In the genomic region with DNA sequence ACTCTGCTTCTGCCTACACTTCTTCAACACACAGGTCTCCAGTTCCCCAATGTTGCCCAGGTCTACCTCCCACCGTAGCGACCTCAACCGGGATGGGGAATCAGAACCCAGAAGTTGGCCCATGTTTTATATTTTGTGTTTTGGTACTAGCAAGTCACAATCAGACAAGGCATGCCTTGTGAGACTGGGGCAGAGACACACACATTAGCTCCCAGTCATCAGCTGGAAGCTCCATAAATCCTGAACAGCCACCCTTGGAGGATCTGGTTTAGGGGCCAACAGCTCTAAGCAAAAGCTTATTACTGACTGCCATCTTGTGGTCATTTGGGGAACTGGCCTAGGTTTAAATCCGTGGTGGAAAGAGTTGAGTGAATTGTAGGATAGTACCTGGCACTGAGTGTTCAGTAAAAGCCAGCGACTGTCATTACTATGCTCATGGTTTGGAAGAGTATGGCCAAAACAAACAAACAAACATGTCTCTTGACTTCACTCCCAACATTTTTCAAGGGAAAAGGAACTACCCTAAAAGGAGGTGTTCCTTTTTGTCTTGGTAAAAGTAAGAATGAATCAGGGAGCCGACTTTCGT, we compare ENCODE assay signal across 8 cellular contexts. TPM values are rescaled to one million over a fixed set of nuclear protein-coding genes. Genes with fewer than 3 reads are reported as not detected.
A peak's percentile ranks its signal among the peaks of the same experiment; 100 is the strongest.
DNase-seq lines count a peak whose midpoint lies in the region; ATAC-seq and TF ChIP-seq lines count a peak whose summit lies in the region.

No MANE protein-coding gene starts in this region.

- H3K9me3 Mint-ChIP-seq in activated naive CD8-positive, alpha-beta T cell (ENCODE audit: low read depth), result no peaks in the 10 kb centered on the region
- H3K9me3 Mint-ChIP-seq in glutamatergic neuron (ENCODE audit: unreplicated experiment), result peaks cover 2% of the 10 kb centered on the region

- H3K27me3 Mint-ChIP-seq in activated naive CD8-positive, alpha-beta T cell, result no peaks in the 10 kb centered on the region
- H3K27me3 Mint-ChIP-seq in glutamatergic neuron (ENCODE audit: unreplicated experiment), result peaks cover 4% of the 10 kb centered on the region

- no peak overlapping the region for H3K4me2 ChIP-seq in SU-DHL-6 (ENCODE audit: low read depth, low read length, poor library complexity, severe bottlenecking)

- H4K20me1 ChIP-seq in SU-DHL-6 (ENCODE audit: low read depth, low read length), result no peaks in the 10 kb centered on the region

- H3K4me3 ChIP-seq in SU-DHL-6 (ENCODE audit: insufficient read depth, low read length, poor library complexity, severe bottlenecking) (no peak overlapping the region), psoas muscle (no peak overlapping the region)

- no peaks in the 10 kb centered on the region for H3K27me3 ChIP-seq in SU-DHL-6 (ENCODE audit: low read length)
- no peaks in the 10 kb centered on the region for H3K27me3 ChIP-seq in psoas muscle (ENCODE audit: insufficient read depth in 3 of 3, low read length in 2 of 3)

- no peaks in the 10 kb centered on the region for H3F3A ChIP-seq in SU-DHL-6 (ENCODE audit: insufficient read depth)

- DNase-seq in NCI-H1436 (lab: John Stamatoyannopoulos, UW) (peak; percentile 63), glutamatergic neuron (peak; percentile 67), psoas muscle (no peak)

- no peak overlapping the region for H3K9ac ChIP-seq in SU-DHL-6 (ENCODE audit: low read length)

- no peaks in the 10 kb centered on the region for H3K9me3 ChIP-seq in SU-DHL-6 (ENCODE audit: insufficient read depth, low read length)
- no peaks in the 10 kb centered on the region for H3K9me3 ChIP-seq in psoas muscle

- H3K27ac ChIP-seq in SU-DHL-6 (ENCODE audit: low read depth, low read length) (no peak overlapping the region), psoas muscle (no peak overlapping the region)

- peaks cover 40% of the 10 kb centered on the region for H3K4me1 Mint-ChIP-seq in activated naive CD8-positive, alpha-beta T cell (ENCODE audit: low read depth)
- H3K4me1 Mint-ChIP-seq in glutamatergic neuron (ENCODE audit: low read depth, unreplicated experiment), result no peaks in the 10 kb centered on the region

- H3K36me3 ChIP-seq in SU-DHL-6 (ENCODE audit: low read length), result no peaks in the 10 kb centered on the region
- no peaks in the 10 kb centered on the region for H3K36me3 ChIP-seq in psoas muscle (ENCODE audit: insufficient read depth in 1 of 2, low read depth in 1 of 2)

- 46 to 64% (median 56%) methylated on average over 7 of the region's 7 CpGs for WGBS in psoas muscle, 3 donors

- H3K36me3 Mint-ChIP-seq in activated naive CD8-positive, alpha-beta T cell, result no peaks in the 10 kb centered on the region
- H3K36me3 Mint-ChIP-seq in glutamatergic neuron (ENCODE audit: unreplicated experiment), result no peaks in the 10 kb centered on the region

- no peaks in the 10 kb centered on the region for H3K4me1 ChIP-seq in psoas muscle

- peak; percentile 84 to 95 (median 92) for ATAC-seq in psoas muscle
- ATAC-seq in GM21737 (IDR thresholded peaks at IDR 0.05; ENCODE audit: unreplicated experiment), result no peak
- ATAC-seq in HG02759 (IDR thresholded peaks at IDR 0.05; ENCODE audit: unreplicated experiment), result no peak

- H3K79me2 ChIP-seq in SU-DHL-6 (ENCODE audit: insufficient read depth, low read length), result no peaks in the 10 kb centered on the region

- TF ChIP-seq CTCF in GM12874 (IDR thresholded peaks at IDR 0.05; ENCODE audit: insufficient read depth, low read depth, low read length) (peak; percentile 83), SU-DHL-6 (IDR thresholded peaks at IDR 0.05; ENCODE audit: insufficient read depth, low read length, poor library complexity, severe bottlenecking) (peak; percentile 99), glutamatergic neuron (IDR thresholded peaks at IDR 0.05; ENCODE audit: partially characterized antibody, unreplicated experiment) (peak; percentile 88), psoas muscle (IDR thresholded peaks at IDR 0.05) (peak; percentile 95)

- no peak overlapping the region for H2AFZ ChIP-seq in SU-DHL-6 (ENCODE audit: low read depth, low read length, severe bottlenecking)

- peak overlapping the region; percentile 91 for H3K27ac Mint-ChIP-seq in activated naive CD8-positive, alpha-beta T cell
- H3K27ac Mint-ChIP-seq in glutamatergic neuron (ENCODE audit: unreplicated experiment), result no peak overlapping the region

- H3K4me3 Mint-ChIP-seq in activated naive CD8-positive, alpha-beta T cell, result no peak overlapping the region
- no peak overlapping the region for H3K4me3 Mint-ChIP-seq in glutamatergic neuron (ENCODE audit: unreplicated experiment)

- no peaks in the 10 kb centered on the region for H3K9me2 ChIP-seq in SU-DHL-6 (replicated peaks; ENCODE audit: insufficient read depth, low read length)

- intact Hi-C loops in psoas muscle (cut with DNase I), result loop anchor here (1.0 to 10.0 kb wide), 3 partner anchors 188 to 326 kb away; partner anchors contain the start of gene C6orf89 (in 1 of the 2)

RNA-seq across cellular contexts. Expression of gene PIM1, which starts 40.5 kb away (rescaled TPM):
- total RNA-seq in glutamatergic neuron (ENCODE audit: unreplicated experiment) (22.7 TPM), psoas muscle (10 to 100 TPM; 18.0 to 45.5 (median 32.8) TPM)
- 10 to 100 TPM in 1 of 3 donors, 1 to 10 TPM in 2; 2.8 to 16.5 (median 7.8) TPM for polyA plus RNA-seq in psoas muscle

RNA-seq across cellular contexts. Expression of gene TBC1D22B, which starts 47.2 kb away (rescaled TPM):
- 10.2 TPM for total RNA-seq in glutamatergic neuron (ENCODE audit: unreplicated experiment)
- 10 to 100 TPM in 3 of 4 donors, 1 to 10 TPM in 1; 6.3 to 25.6 (median 11.5) TPM for total RNA-seq in psoas muscle
- polyA plus RNA-seq in psoas muscle, result 1 to 10 TPM; 4.3 to 9.0 (median 6.7) TPM

RNA-seq across cellular contexts. Expression of gene TMEM217, which starts 47.5 kb away (rescaled TPM):
- total RNA-seq in glutamatergic neuron (ENCODE audit: unreplicated experiment) (not detected), psoas muscle (1 to 10 TPM in 1 of 4 donors, under 1 TPM in 2, not detected in 1; 0.47 to 4.3 (median 0.97) TPM)
- under 1 TPM; 0.05 to 0.15 (median 0.14) TPM for polyA plus RNA-seq in psoas muscle

Comparison
In these comparisons a context has a peak if more than half of its experiments do, and no peak if none do; other contexts are left out.
1. DNase-seq: peak in NCI-H1436 (single experiment) and glutamatergic neuron (single experiment); none in psoas muscle (0 of 2).
2. ATAC-seq: peak in psoas muscle (4 of 4); none in GM21737 (single experiment) and HG02759 (single experiment).
3. Peak in every context shown above with its lines, with median percentiles within 50 percentile points of each other: CTCF ChIP-seq.